ENCODE assay signal across 8 cellular contexts in genomic region chr17:31596382-31597323, GRCh38.
DNase-seq lines count a peak whose midpoint lies in the region; ATAC-seq and TF ChIP-seq lines count a peak whose summit lies in the region.

No MANE protein-coding gene starts in this region.

- no peak overlapping the region for H3K4me3 Mint-ChIP-seq in T-helper 2 cell treated with Interferon-gamma antibody and Interleukin-4, amounts not matched to agents 5 μg/mL and 100 μg/mL, for 36 hours

- no peaks in the 10 kb centered on the region for H3K27me3 ChIP-seq in uterus

- intact Hi-C loops in uterus (cut with DNase I; ENCODE audit: low total_unique reads) = no loop called here

- peaks cover 9% of the 10 kb centered on the region for H3K36me3 ChIP-seq in mesodermal cell (ENCODE audit: control insufficient read depth, insufficient read depth, low read length)
- H3K36me3 ChIP-seq in uterus = no peaks in the 10 kb centered on the region

- peak; percentile 66 for ATAC-seq in HG03060 (IDR thresholded peaks at IDR 0.05; ENCODE audit: low read depth, unreplicated experiment)

- H3K36me3 Mint-ChIP-seq in T-helper 2 cell treated with Interferon-gamma antibody and Interleukin-4, amounts not matched to agents 5 μg/mL and 100 μg/mL, for 36 hours (ENCODE audit: low read depth) = no peaks in the 10 kb centered on the region

- CTCF ChIA-PET in RWPE1 (lab: Yijun Ruan, JAX) = interaction anchor here (0.9 kb wide), 1 partner anchor 38 kb away, joined by 3 read pairs; no protein-coding TSS in a partner anchor

- H3K4me1 ChIP-seq in mesodermal cell (ENCODE audit: control insufficient read depth, insufficient read depth, low read length, poor library complexity, severe bottlenecking) = peaks cover 64% of the 10 kb centered on the region
- H3K4me1 ChIP-seq in uterus = peaks cover 0 to 10% of the 10 kb centered on the region in 2 donors

- POLR2A ChIA-PET in RWPE1 (lab: Yijun Ruan, JAX; ENCODE audit: low non-redundant PET) = interaction anchor here (0.6 to 0.8 kb wide), 2 partner anchors 36 to 54 kb away, joined by 3 to 6 read pairs; no protein-coding TSS in a partner anchor

- H3K9me3 ChIP-seq in mesodermal cell (ENCODE audit: control insufficient read depth, low read length) (no peaks in the 10 kb centered on the region), uterus (no peaks in the 10 kb centered on the region)

- TF ChIP-seq POLR2A in uterus (IDR thresholded peaks at IDR 0.05) = no peak

- H3K27ac Mint-ChIP-seq in T-helper 2 cell treated with Interferon-gamma antibody and Interleukin-4, amounts not matched to agents 5 μg/mL and 100 μg/mL, for 36 hours = no peak overlapping the region

- H3K27ac ChIP-seq in RWPE1 (peak overlapping the region; percentile 98), mesodermal cell (ENCODE audit: low read depth, low read length, severe bottlenecking) (peak overlapping the region; percentile 94), uterus (peak overlapping the region; percentile 54 to 59)

- no peak for TF ChIP-seq CTCF in RWPE1 (conservative IDR thresholded peaks at IDR 0.05; ENCODE audit: low read depth)
- peak in 1 of 4 experiments; percentile 9 for TF ChIP-seq CTCF in uterus (IDR thresholded peaks at IDR 0.05)

- peak; percentile 34 for DNase-seq in stimulated activated CD4-positive, alpha-beta T cell treated with anti-CD3 and anti-CD28 coated beads, Interleukin-15, amount 100 ng/mL, for 24 hours
- no peak for DNase-seq in stimulated activated CD4-positive, alpha-beta T cell treated with anti-CD3 and anti-CD28 coated beads, Interleukin-4, amount 100 ng/mL, for 1 hour
- peak; percentile 93 for DNase-seq in RWPE1 (ENCODE audit: low spot score)
- peak; percentile 97 for DNase-seq in epidermal melanocyte (ENCODE audit: insufficient read length, low spot score)
- DNase-seq in uterus = peak; percentile 64 to 69
- no peak for DNase-seq in T-helper 2 cell treated with Interferon-gamma antibody and Interleukin-4, amounts not matched to agents 5 μg/mL and 100 μg/mL, for 36 hours (ENCODE audit: low spot score)

- H3K9me3 Mint-ChIP-seq in T-helper 2 cell treated with Interferon-gamma antibody and Interleukin-4, amounts not matched to agents 5 μg/mL and 100 μg/mL, for 36 hours = no peaks in the 10 kb centered on the region

- no peak overlapping the region for H3K4me3 ChIP-seq in mesodermal cell (ENCODE audit: extremely low read depth, insufficient read depth, low read length, poor library complexity, severe bottlenecking)
- H3K4me3 ChIP-seq in uterus = no peak overlapping the region

- H3K27me3 Mint-ChIP-seq in T-helper 2 cell treated with Interferon-gamma antibody and Interleukin-4, amounts not matched to agents 5 μg/mL and 100 μg/mL, for 36 hours (ENCODE audit: low read depth) = no peaks in the 10 kb centered on the region

- 51 to 55% methylated on average over 15 to 16 of the region's 16 CpGs for WGBS in mesodermal cell (ENCODE audit: insufficient coverage in 2 of 2), 2 experiments

- H3K4me1 Mint-ChIP-seq in T-helper 2 cell treated with Interferon-gamma antibody and Interleukin-4, amounts not matched to agents 5 μg/mL and 100 μg/mL, for 36 hours (ENCODE audit: low read depth) = no peaks in the 10 kb centered on the region

Comparison
In these comparisons a context has a peak if more than half of its experiments do, and no peak if none do; other contexts are left out.
1. DNase-seq: peak in stimulated activated CD4-positive, alpha-beta T cell treated with anti-CD3 and anti-CD28 coated beads, Interleukin-15, amount 100 ng/mL, for 24 hours (single experiment), RWPE1 (single experiment), epidermal melanocyte (single experiment) and uterus (2 of 2); none in stimulated activated CD4-positive, alpha-beta T cell treated with anti-CD3 and anti-CD28 coated beads, Interleukin-4, amount 100 ng/mL, for 1 hour (single experiment) and T-helper 2 cell treated with Interferon-gamma antibody and Interleukin-4, amounts not matched to agents 5 μg/mL and 100 μg/mL, for 36 hours (single experiment).
2. Peak in every context shown above with its lines, with median percentiles within 50 percentile points of each other: H3K27ac ChIP-seq.